1 cellular context compared by ENCODE assay signal in the genomic region with DNA sequence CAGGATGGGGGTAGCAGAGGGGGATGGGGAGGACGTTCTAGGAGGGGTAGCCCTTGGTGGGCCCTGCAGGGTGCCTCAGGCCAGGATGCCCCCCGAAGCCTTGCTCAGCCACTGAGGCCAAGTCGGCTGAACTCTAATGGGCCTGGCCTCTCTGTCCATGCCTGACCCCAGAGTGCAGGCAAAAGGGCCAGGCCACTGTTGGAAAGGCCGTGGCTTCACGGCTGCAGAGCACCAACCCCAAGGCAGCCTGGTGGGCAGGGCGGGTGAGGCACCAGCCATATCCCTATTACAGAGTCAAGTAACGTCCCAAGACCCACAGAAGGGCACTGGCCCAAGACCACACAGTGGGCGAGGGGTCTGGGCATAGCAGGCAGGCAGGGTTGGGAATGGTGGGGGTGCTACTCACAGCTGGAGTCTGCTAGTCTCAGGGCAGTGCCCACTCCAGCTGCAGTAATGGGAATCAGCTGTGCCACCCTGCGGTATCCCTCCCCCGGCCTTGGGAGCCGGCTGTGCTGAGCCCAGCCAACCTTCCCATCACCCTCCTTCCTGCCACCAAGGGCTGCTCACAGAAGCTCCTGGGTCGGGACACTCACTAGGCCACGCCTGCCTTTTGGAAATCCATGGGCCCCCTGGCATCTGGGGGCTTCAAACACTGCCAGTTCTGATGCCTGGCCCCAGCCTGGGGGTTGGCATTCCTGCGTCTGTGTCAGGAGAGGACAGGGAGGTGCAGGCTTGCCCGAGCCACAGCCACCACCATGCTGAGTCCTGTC.
TF ChIP-seq lines count a peak whose summit lies in the region.

No MANE protein-coding gene starts in this region.

TF ChIP-seq in IMR-90, 13 proteins besides CTCF, POLR2A, EP300 and RAD21:
- no peak for TF ChIP-seq SMC3 (IDR thresholded peaks at IDR 0.05; ENCODE audit: low read depth, low read length)
- no peak for TF ChIP-seq CHD1 (IDR thresholded peaks at IDR 0.05; ENCODE audit: low read depth, low read length)
